8 cellular contexts compared by ENCODE assay signal in genomic region chr16:70522216-70523000, GRCh38. TPM values are rescaled to one million over a fixed set of nuclear protein-coding genes. Genes with fewer than 3 reads are reported as not detected.
DNase-seq lines count a peak whose midpoint lies in the region; ATAC-seq and TF ChIP-seq lines count a peak whose summit lies in the region.

No MANE protein-coding gene starts in this region.

- peak overlapping the region; percentile 87 to 90 for H3K9ac ChIP-seq in duodenal mucosa (ENCODE audit: low read depth in 1 of 2, low read length in 2 of 2)

- no peak overlapping the region for H3K27ac ChIP-seq in duodenal mucosa (ENCODE audit: low read depth, low read length)

- peak overlapping the region; percentile 81 for H3K4me3 ChIP-seq in NB4 (ENCODE audit: low read depth, low read length)
- peak overlapping the region; percentile 98 to 100 for H3K4me3 ChIP-seq in duodenal mucosa (ENCODE audit: low read depth in 1 of 2, low read length in 2 of 2)
- peak overlapping the region; percentile 96 for H3K4me3 ChIP-seq in neuron (ENCODE audit: low read length)

- H3K9me3 Mint-ChIP-seq in Calu3 (ENCODE audit: low read depth, unreplicated experiment) = no peaks in the 10 kb centered on the region

- H3K4me1 ChIP-seq in duodenal mucosa (ENCODE audit: control insufficient read depth in 1 of 2, insufficient read depth in 2 of 2, low read length in 2 of 2) (peaks cover 24 to 29% of the 10 kb centered on the region in 2 donors), neuron (ENCODE audit: insufficient read depth, low read length) (peaks cover 22% of the 10 kb centered on the region)

- no peak overlapping the region for H2AFZ ChIP-seq in neuron (ENCODE audit: low read depth, low read length)

- H3K36me3 Mint-ChIP-seq in Calu3 (ENCODE audit: insufficient read depth, unreplicated experiment) = peaks cover 61% of the 10 kb centered on the region

- TF ChIP-seq CTCF in Calu3 (IDR thresholded peaks at IDR 0.05; ENCODE audit: unreplicated experiment) = no peak
- no peak for TF ChIP-seq CTCF in NB4 (IDR thresholded peaks at IDR 0.05; ENCODE audit: low read depth, low read length)

- ATAC-seq in HG03108 (IDR thresholded peaks at IDR 0.05; ENCODE audit: unreplicated experiment) (no peak), GM18858 (IDR thresholded peaks at IDR 0.05; ENCODE audit: unreplicated experiment) (no peak)

- H3K36me3 ChIP-seq in duodenal mucosa (ENCODE audit: control insufficient read depth in 1 of 2, insufficient read depth in 2 of 2, low read length in 2 of 2) (peaks cover 9 to 18% of the 10 kb centered on the region in 2 donors), neuron (ENCODE audit: insufficient read depth, low read length) (peaks cover 30% of the 10 kb centered on the region)

- BruUV-seq in Calu3 (replicated peaks; lab: Mats Ljungman, UMichigan) = no TSS peak

- peaks cover 14% of the 10 kb centered on the region for H3K4me1 Mint-ChIP-seq in Calu3 (ENCODE audit: low read depth, unreplicated experiment)

- DNase-seq in Calu3 = no peak
- peak; percentile 40 for DNase-seq in NB4 (ENCODE audit: low read depth)
- no peak for DNase-seq in DMS79 treated with DMSO at 0.1 percent for 48 hours (lab: John Stamatoyannopoulos, UW)
- no peak for DNase-seq in NCI-H1417 treated with DMSO at 0.1 percent for 48 hours (lab: John Stamatoyannopoulos, UW)

- H3K9me3 ChIP-seq in duodenal mucosa (ENCODE audit: control insufficient read depth in 1 of 2, low read length in 2 of 2) = no peaks in the 10 kb centered on the region
- no peaks in the 10 kb centered on the region for H3K9me3 ChIP-seq in neuron (ENCODE audit: low read length)

- peak overlapping the region; percentile 99 for H3K27ac Mint-ChIP-seq in Calu3 (ENCODE audit: unreplicated experiment)

- H3K27me3 ChIP-seq in duodenal mucosa (ENCODE audit: control insufficient read depth in 1 of 2, insufficient read depth in 2 of 2, low read length in 2 of 2) (no peaks in the 10 kb centered on the region), neuron (ENCODE audit: insufficient read depth, low read length) (no peaks in the 10 kb centered on the region)

- H3K4me3 Mint-ChIP-seq in Calu3 (ENCODE audit: low read depth, unreplicated experiment) = peak overlapping the region; percentile 89

- no peaks in the 10 kb centered on the region for H3K27me3 Mint-ChIP-seq in Calu3 (ENCODE audit: unreplicated experiment)

- TF ChIP-seq POLR2A in NB4 (IDR thresholded peaks at IDR 0.05; ENCODE audit: extremely low read depth, insufficient read length) = no peak

- CTCF ChIA-PET in Calu3 (lab: Charles Lee) = interaction anchor here (1.4 kb wide), 1 partner anchor 143 kb away, joined by 3 read pairs; no protein-coding TSS in a partner anchor

- intact Hi-C loops in Calu3 (cut with micrococcal nuclease; ENCODE audit: unreplicated experiment) = no loop called here

RNA-seq across cellular contexts. Expression of gene COG4, which starts 0.9 kb away (rescaled TPM):
- 88.6 and 97.8 TPM in 2 replicates for total RNA-seq in Calu3 (2022)

RNA-seq across cellular contexts. Expression of gene SF3B3, which starts 1.2 kb away (rescaled TPM):
- 449 and 463 TPM in 2 replicates for total RNA-seq in Calu3 (2022)
